Comparison of ENCODE assay signal across 11 cellular contexts in genomic region chr5:82676663-82677062, GRCh38.
DNase-seq lines count a peak whose midpoint lies in the region; ATAC-seq and TF ChIP-seq lines count a peak whose summit lies in the region.
"Had no signal": no experiment of that assay in that cellular context is flagged by ENCODE, and none has a peak within 500 bp of the region (broad histone marks: within the 10 kb centered on the region; RNA-seq: fewer than 3 reads in every experiment).

No MANE protein-coding gene starts in this region.

- peak overlapping the region; percentile 62 for H3K4me3 Mint-ChIP-seq in activated T-helper 17 cell treated with anti-CD3 and anti-CD28 coated beads, Interleukin-2, amount 50 U/mL, for 72 hours

- peaks cover 13% of the 10 kb centered on the region for H3K4me1 Mint-ChIP-seq in activated T-helper 17 cell treated with anti-CD3 and anti-CD28 coated beads, Interleukin-2, amount 50 U/mL, for 72 hours

- H3K36me3 Mint-ChIP-seq in activated T-helper 17 cell treated with anti-CD3 and anti-CD28 coated beads, Interleukin-2, amount 50 U/mL, for 72 hours (ENCODE audit: low read depth): no peaks in the 10 kb centered on the region

- H3K27ac Mint-ChIP-seq in activated T-helper 17 cell treated with anti-CD3 and anti-CD28 coated beads, Interleukin-2, amount 50 U/mL, for 72 hours: peak overlapping the region; percentile 76

- no peaks in the 10 kb centered on the region for H3K27me3 ChIP-seq in GM06990 (replicated peaks; ENCODE audit: control insufficient read depth, insufficient read depth, low read length)

- no peaks in the 10 kb centered on the region for H3K36me3 ChIP-seq in GM06990 (ENCODE audit: control insufficient read depth, insufficient read depth, low read length)

- no peaks in the 10 kb centered on the region for H3K27me3 Mint-ChIP-seq in activated T-helper 17 cell treated with anti-CD3 and anti-CD28 coated beads, Interleukin-2, amount 50 U/mL, for 72 hours

- ATAC-seq in GM19351 (IDR thresholded peaks at IDR 0.05; ENCODE audit: unreplicated experiment) (peak; percentile 89), HG03045 (IDR thresholded peaks at IDR 0.05; ENCODE audit: unreplicated experiment) (peak; percentile 81)
- peak; percentile 88 for ATAC-seq in activated T-helper 17 cell treated with anti-CD3 and anti-CD28 coated beads, Interleukin-2, amount 50 U/mL, for 72 hours (replicated peaks)

- peak; percentile 13 for DNase-seq in GM06990 (ENCODE audit: extremely low read depth, insufficient read length)
- DNase-seq in DMS114 treated with DMSO at 0.1 percent for 48 hours (lab: John Stamatoyannopoulos, UW; ENCODE audit: unreplicated experiment): no peak
- no peak for DNase-seq in NCI-H1092 treated with DMSO at 0.1 percent for 48 hours (lab: John Stamatoyannopoulos, UW)
- no peak for DNase-seq in NCI-H128 (lab: John Stamatoyannopoulos, UW; ENCODE audit: unreplicated experiment)
- no peak for DNase-seq in DMS53 (lab: John Stamatoyannopoulos, UW)
- DNase-seq: aorta, DMS 273 treated with DMSO at 0.1 percent for 48 hours, NCI-H2171 had no signal

- H3K9me3 Mint-ChIP-seq in activated T-helper 17 cell treated with anti-CD3 and anti-CD28 coated beads, Interleukin-2, amount 50 U/mL, for 72 hours: peaks cover 5% of the 10 kb centered on the region

- no peak for TF ChIP-seq CTCF in GM06990 (IDR thresholded peaks at IDR 0.05; ENCODE audit: insufficient read depth, low read length, poor library complexity, severe bottlenecking)

- no peak overlapping the region for H3K4me3 ChIP-seq in GM06990 (replicated peaks; ENCODE audit: low read depth, low read length)
